Comparison of ENCODE assay signal across 1 cellular context in the genomic region with DNA sequence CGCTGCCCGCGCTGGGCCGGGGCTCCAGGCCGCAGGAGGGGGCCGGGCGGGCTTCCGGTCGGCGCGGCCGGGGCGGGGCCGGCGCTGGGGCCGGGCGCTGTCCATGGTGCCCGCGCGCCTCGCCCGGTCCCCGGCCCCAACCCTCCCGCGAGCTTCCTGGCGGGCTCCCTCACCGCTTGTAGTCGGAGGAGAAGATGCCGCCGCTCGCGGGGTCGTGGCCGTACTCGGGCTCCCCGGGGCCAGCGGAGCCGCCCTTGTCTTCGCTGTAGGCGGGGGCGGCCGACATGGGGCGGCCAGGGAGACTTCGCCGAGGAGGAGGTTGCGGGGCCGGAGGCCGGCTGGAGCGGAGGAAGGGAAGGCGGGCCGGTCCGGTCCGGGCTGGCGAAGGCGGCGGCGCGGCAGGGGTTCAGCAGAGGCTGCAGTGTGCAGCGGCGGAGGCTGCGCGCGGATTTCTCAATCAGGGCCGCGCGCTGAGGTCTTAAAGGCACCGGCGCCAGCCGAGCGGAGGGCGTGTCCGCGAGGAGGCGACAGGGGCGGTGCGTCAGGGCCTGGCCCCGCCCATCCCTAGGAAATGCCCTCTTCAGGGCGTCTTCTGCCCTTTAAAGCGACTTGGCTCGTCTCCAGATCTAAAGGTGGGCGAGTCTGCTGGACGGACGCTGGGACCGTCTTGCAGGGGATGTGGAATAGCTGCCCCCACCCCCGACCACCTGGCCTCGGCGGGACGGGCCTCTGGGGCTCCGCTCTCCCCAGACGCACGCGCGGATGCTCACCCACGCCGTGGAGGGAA.
TF ChIP-seq lines count a peak whose summit lies in the region.

A gene with protein sequence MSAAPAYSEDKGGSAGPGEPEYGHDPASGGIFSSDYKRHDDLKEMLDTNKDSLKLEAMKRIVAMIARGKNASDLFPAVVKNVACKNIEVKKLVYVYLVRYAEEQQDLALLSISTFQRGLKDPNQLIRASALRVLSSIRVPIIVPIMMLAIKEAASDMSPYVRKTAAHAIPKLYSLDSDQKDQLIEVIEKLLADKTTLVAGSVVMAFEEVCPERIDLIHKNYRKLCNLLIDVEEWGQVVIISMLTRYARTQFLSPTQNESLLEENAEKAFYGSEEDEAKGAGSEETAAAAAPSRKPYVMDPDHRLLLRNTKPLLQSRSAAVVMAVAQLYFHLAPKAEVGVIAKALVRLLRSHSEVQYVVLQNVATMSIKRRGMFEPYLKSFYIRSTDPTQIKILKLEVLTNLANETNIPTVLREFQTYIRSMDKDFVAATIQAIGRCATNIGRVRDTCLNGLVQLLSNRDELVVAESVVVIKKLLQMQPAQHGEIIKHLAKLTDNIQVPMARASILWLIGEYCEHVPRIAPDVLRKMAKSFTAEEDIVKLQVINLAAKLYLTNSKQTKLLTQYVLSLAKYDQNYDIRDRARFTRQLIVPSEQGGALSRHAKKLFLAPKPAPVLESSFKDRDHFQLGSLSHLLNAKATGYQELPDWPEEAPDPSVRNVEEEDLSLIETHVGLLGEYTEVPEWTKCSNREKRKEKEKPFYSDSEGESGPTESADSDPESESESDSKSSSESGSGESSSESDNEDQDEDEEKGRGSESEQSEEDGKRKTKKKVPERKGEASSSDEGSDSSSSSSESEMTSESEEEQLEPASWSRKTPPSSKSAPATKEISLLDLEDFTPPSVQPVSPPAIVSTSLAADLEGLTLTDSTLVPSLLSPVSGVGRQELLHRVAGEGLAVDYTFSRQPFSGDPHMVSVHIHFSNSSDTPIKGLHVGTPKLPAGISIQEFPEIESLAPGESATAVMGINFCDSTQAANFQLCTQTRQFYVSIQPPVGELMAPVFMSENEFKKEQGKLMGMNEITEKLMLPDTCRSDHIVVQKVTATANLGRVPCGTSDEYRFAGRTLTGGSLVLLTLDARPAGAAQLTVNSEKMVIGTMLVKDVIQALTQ (minus strand): TSS at position 455 of the 787 bp plus-strand sequence. CDS start 169 bp downstream, at position 286.

TF ChIP-seq in GM12878, 131 proteins besides CTCF, POLR2A, EP300 and RAD21 (continued from another document):
- TF ChIP-seq, protein P1, sequence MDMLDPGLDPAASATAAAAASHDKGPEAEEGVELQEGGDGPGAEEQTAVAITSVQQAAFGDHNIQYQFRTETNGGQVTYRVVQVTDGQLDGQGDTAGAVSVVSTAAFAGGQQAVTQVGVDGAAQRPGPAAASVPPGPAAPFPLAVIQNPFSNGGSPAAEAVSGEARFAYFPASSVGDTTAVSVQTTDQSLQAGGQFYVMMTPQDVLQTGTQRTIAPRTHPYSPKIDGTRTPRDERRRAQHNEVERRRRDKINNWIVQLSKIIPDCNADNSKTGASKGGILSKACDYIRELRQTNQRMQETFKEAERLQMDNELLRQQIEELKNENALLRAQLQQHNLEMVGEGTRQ (IDR thresholded peaks at IDR 0.05; ENCODE audit: borderline replicate concordance, low read depth, low read length), result no peak
- TF ChIP-seq, protein P2, sequence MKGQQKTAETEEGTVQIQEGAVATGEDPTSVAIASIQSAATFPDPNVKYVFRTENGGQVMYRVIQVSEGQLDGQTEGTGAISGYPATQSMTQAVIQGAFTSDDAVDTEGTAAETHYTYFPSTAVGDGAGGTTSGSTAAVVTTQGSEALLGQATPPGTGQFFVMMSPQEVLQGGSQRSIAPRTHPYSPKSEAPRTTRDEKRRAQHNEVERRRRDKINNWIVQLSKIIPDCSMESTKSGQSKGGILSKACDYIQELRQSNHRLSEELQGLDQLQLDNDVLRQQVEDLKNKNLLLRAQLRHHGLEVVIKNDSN (IDR thresholded peaks at IDR 0.05; ENCODE audit: borderline replicate concordance, extremely low read length, insufficient read depth, low read depth, low read length), result no peak
- TF ChIP-seq, protein P3, sequence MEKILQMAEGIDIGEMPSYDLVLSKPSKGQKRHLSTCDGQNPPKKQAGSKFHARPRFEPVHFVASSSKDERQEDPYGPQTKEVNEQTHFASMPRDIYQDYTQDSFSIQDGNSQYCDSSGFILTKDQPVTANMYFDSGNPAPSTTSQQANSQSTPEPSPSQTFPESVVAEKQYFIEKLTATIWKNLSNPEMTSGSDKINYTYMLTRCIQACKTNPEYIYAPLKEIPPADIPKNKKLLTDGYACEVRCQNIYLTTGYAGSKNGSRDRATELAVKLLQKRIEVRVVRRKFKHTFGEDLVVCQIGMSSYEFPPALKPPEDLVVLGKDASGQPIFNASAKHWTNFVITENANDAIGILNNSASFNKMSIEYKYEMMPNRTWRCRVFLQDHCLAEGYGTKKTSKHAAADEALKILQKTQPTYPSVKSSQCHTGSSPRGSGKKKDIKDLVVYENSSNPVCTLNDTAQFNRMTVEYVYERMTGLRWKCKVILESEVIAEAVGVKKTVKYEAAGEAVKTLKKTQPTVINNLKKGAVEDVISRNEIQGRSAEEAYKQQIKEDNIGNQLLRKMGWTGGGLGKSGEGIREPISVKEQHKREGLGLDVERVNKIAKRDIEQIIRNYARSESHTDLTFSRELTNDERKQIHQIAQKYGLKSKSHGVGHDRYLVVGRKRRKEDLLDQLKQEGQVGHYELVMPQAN (conservative IDR thresholded peaks at IDR 0.05), result peak; percentile 78
- TF ChIP-seq NR2F1 (conservative IDR thresholded peaks at IDR 0.05), result 0 out of 2 replicates have a peak, but pooled peaks have one; percentile 19
- 0 out of 2 replicates have a peak, but pooled peaks have one; percentile 36 for TF ChIP-seq GATAD2B (conservative IDR thresholded peaks at IDR 0.05; ENCODE audit: low read depth)
- TF ChIP-seq, protein P4, sequence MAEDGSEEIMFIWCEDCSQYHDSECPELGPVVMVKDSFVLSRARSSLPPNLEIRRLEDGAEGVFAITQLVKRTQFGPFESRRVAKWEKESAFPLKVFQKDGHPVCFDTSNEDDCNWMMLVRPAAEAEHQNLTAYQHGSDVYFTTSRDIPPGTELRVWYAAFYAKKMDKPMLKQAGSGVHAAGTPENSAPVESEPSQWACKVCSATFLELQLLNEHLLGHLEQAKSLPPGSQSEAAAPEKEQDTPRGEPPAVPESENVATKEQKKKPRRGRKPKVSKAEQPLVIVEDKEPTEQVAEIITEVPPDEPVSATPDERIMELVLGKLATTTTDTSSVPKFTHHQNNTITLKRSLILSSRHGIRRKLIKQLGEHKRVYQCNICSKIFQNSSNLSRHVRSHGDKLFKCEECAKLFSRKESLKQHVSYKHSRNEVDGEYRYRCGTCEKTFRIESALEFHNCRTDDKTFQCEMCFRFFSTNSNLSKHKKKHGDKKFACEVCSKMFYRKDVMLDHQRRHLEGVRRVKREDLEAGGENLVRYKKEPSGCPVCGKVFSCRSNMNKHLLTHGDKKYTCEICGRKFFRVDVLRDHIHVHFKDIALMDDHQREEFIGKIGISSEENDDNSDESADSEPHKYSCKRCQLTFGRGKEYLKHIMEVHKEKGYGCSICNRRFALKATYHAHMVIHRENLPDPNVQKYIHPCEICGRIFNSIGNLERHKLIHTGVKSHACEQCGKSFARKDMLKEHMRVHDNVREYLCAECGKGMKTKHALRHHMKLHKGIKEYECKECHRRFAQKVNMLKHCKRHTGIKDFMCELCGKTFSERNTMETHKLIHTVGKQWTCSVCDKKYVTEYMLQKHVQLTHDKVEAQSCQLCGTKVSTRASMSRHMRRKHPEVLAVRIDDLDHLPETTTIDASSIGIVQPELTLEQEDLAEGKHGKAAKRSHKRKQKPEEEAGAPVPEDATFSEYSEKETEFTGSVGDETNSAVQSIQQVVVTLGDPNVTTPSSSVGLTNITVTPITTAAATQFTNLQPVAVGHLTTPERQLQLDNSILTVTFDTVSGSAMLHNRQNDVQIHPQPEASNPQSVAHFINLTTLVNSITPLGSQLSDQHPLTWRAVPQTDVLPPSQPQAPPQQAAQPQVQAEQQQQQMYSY (CRISPR knock-in tag; IDR thresholded peaks at IDR 0.05), result no peak
- peak; percentile 65; the same call in 1 of the 2 replicates for TF ChIP-seq RCOR1 (conservative IDR thresholded peaks at IDR 0.05; ENCODE audit: low read depth, low read length)
- peak; percentile 25; the same call in 1 of the 2 replicates for TF ChIP-seq MXI1 (IDR thresholded peaks at IDR 0.05; ENCODE audit: low read depth, low read length)
- TF ChIP-seq LARP7 (IDR thresholded peaks at IDR 0.05), result peak; percentile 82; the same call in 1 of the 2 replicates
- TF ChIP-seq DPF2 (IDR thresholded peaks at IDR 0.05), result peak; percentile 52; the same call in 1 of the 2 replicates
- TF ChIP-seq PML (IDR thresholded peaks at IDR 0.05; ENCODE audit: low read length), result no peak
- no peak for TF ChIP-seq SREBF2 (IDR thresholded peaks at IDR 0.05; ENCODE audit: low read length)
- TF ChIP-seq IKZF1 (conservative IDR thresholded peaks at IDR 0.05), result peak; percentile 48; the same call in 1 of the 2 replicates
- TF ChIP-seq RB1 (IDR thresholded peaks at IDR 0.05; ENCODE audit: borderline replicate concordance), result peak; percentile 63; the same call in 1 of the 2 replicates
- TF ChIP-seq, protein P5, sequence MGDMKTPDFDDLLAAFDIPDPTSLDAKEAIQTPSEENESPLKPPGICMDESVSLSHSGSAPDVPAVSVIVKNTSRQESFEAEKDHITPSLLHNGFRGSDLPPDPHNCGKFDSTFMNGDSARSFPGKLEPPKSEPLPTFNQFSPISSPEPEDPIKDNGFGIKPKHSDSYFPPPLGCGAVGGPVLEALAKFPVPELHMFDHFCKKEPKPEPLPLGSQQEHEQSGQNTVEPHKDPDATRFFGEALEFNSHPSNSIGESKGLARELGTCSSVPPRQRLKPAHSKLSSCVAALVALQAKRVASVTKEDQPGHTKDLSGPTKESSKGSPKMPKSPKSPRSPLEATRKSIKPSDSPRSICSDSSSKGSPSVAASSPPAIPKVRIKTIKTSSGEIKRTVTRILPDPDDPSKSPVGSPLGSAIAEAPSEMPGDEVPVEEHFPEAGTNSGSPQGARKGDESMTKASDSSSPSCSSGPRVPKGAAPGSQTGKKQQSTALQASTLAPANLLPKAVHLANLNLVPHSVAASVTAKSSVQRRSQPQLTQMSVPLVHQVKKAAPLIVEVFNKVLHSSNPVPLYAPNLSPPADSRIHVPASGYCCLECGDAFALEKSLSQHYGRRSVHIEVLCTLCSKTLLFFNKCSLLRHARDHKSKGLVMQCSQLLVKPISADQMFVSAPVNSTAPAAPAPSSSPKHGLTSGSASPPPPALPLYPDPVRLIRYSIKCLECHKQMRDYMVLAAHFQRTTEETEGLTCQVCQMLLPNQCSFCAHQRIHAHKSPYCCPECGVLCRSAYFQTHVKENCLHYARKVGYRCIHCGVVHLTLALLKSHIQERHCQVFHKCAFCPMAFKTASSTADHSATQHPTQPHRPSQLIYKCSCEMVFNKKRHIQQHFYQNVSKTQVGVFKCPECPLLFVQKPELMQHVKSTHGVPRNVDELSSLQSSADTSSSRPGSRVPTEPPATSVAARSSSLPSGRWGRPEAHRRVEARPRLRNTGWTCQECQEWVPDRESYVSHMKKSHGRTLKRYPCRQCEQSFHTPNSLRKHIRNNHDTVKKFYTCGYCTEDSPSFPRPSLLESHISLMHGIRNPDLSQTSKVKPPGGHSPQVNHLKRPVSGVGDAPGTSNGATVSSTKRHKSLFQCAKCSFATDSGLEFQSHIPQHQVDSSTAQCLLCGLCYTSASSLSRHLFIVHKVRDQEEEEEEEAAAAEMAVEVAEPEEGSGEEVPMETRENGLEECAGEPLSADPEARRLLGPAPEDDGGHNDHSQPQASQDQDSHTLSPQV (IDR thresholded peaks at IDR 0.05), result no peak
TF ChIP-seq in GM12878: peak in this region for 10.
